Comparison of ENCODE assay signal across 8 cellular contexts in genomic region chr3:177589921-177590336, GRCh38.
DNase-seq lines count a peak whose midpoint lies in the region; ATAC-seq, FAIRE-seq and TF ChIP-seq lines count a peak whose summit lies in the region.

No MANE protein-coding gene starts in this region.

- peak; percentile 66 for DNase-seq in GM06990 (ENCODE audit: extremely low read depth, insufficient read length)
- peak; percentile 77 for DNase-seq in HTR-8/SVneo (ENCODE audit: insufficient read length, low spot score)
- no peak for DNase-seq in WTC11 (ENCODE audit: low spot score)
- peak; percentile 65 for DNase-seq in HepG2 (ENCODE audit: low spot score)
- no peak for DNase-seq in immature natural killer cell
- no peak for DNase-seq in activated gamma-delta T cell (lab: John Stamatoyannopoulos, UW)
- no peak for DNase-seq in effector memory CD4-positive, alpha-beta T cell

- H3K9me3 Mint-ChIP-seq in WTC11: peaks cover 17% of the 10 kb centered on the region
- no peaks in the 10 kb centered on the region for H3K9me3 Mint-ChIP-seq in immature natural killer cell

- 7% methylated on average over 4 of the region's 4 CpGs for WGBS in HepG2 (ENCODE audit: low lambda C conversion rate)

- POLR2A ChIA-PET in WTC11 (lab: Charles Lee) (interaction anchor here (0.7 kb wide), 1 partner anchor 53 kb away, joined by 4 read pairs; no protein-coding TSS in a partner anchor), HepG2 (lab: Yijun Ruan, JAX) (interaction anchor here (0.9 kb wide), 1 partner anchor 16 kb away, joined by 3 read pairs; no protein-coding TSS in a partner anchor)

- ATAC-seq in GM21717 (IDR thresholded peaks at IDR 0.05; ENCODE audit: unreplicated experiment): peak; percentile 72
- peak; percentile 75 for ATAC-seq in WTC11
- peak; percentile 82 for ATAC-seq in HepG2

- CTCF ChIA-PET in WTC11 (lab: Charles Lee): interaction anchor here (1.2 kb wide), 1 partner anchor 188 kb away, joined by 4 read pairs; no protein-coding TSS in a partner anchor
- CTCF ChIA-PET in HepG2 (lab: Yijun Ruan, JAX; ENCODE audit: low intra/inter-chr PET ratio, low total read pairs): no interaction called here

- TF ChIP-seq RAD21 in HepG2 (CRISPR knock-in tag; IDR thresholded peaks at IDR 0.05): no peak

- H2AFZ ChIP-seq in HepG2 (ENCODE audit: low read length): no peak overlapping the region

- H3K9me3 ChIP-seq in HepG2 (ENCODE audit: low read length): no peaks in the 10 kb centered on the region
- no peaks in the 10 kb centered on the region for H3K9me3 ChIP-seq in effector memory CD4-positive, alpha-beta T cell (ENCODE audit: control insufficient read depth, low read length)

- no peaks in the 10 kb centered on the region for H4K20me1 ChIP-seq in HepG2 (ENCODE audit: insufficient read depth, low read length)

- 0 out of 2 replicates have a peak overlapping the region, but pooled peaks have one; percentile 2 for H3K4me2 ChIP-seq in HepG2 (ENCODE audit: low read depth, low read length)

- no peak for FAIRE-seq in HTR-8/SVneo (lab: Jason Lieb, UNC)
- FAIRE-seq in HepG2 (lab: Jason Lieb, UNC): no peak

- peaks cover 36% of the 10 kb centered on the region for H3K4me1 Mint-ChIP-seq in WTC11
- peaks cover 27 to 44% of the 10 kb centered on the region in 2 donors for H3K4me1 Mint-ChIP-seq in immature natural killer cell

- peaks cover 37% of the 10 kb centered on the region for H3K4me1 ChIP-seq in HepG2 (ENCODE audit: insufficient read depth, low read length)
- H3K4me1 ChIP-seq in effector memory CD4-positive, alpha-beta T cell (ENCODE audit: control insufficient read depth, insufficient read depth, low read length, poor library complexity, severe bottlenecking): peaks cover 8% of the 10 kb centered on the region

- intact Hi-C loops in HepG2 (cut with micrococcal nuclease; ENCODE audit: unreplicated experiment): no loop called here

- BruUV-seq in HepG2 (replicated peaks; lab: Mats Ljungman, UMichigan): no TSS peak

- TF ChIP-seq CTCF in GM06990 (IDR thresholded peaks at IDR 0.05; ENCODE audit: insufficient read depth, low read length, poor library complexity, severe bottlenecking): no peak
- no peak for TF ChIP-seq CTCF in WTC11 (IDR thresholded peaks at IDR 0.05)
- TF ChIP-seq CTCF in HepG2 (CRISPR knock-in tag; IDR thresholded peaks at IDR 0.05): no peak

- H3K36me3 ChIP-seq in GM06990 (ENCODE audit: control insufficient read depth, insufficient read depth, low read length) (no peaks in the 10 kb centered on the region), HepG2 (replicated peaks in 1 of 2; ENCODE audit: control insufficient read depth in 1 of 2, insufficient read depth in 2 of 2, low read length in 2 of 2) (no peaks in the 10 kb centered on the region)
- H3K36me3 ChIP-seq in effector memory CD4-positive, alpha-beta T cell (ENCODE audit: control insufficient read depth, insufficient read depth, low read length): no peaks in the 10 kb centered on the region

- no peak overlapping the region for H3K9ac ChIP-seq in HepG2 (ENCODE audit: insufficient read depth, low read depth, low read length)

- no peaks in the 10 kb centered on the region for H3K79me2 ChIP-seq in HepG2 (ENCODE audit: insufficient read depth, low read length)

- in situ Hi-C loops in HepG2 (cut with HindIII; ENCODE audit: extremely low pct_ligation_motif_present, low pct_unique_long_range_greater_than_20kb): no loop called here

- H3K4me3 ChIP-seq in GM06990 (replicated peaks; ENCODE audit: low read depth, low read length) (no peak overlapping the region), HepG2 (replicated peaks in 1 of 3; ENCODE audit: insufficient read depth in 1 of 3, low read depth in 2 of 3, low read length in 3 of 3) (no peak overlapping the region)
- no peak overlapping the region for H3K4me3 ChIP-seq in effector memory CD4-positive, alpha-beta T cell (ENCODE audit: insufficient read depth, low read depth, low read length, poor library complexity, severe bottlenecking)

- TF ChIP-seq POLR2A in HepG2 (IDR thresholded peaks at IDR 0.05; ENCODE audit: insufficient read depth in 1 of 2, low read depth in 2 of 2, low read length in 2 of 2): no peak

- H3K27ac Mint-ChIP-seq in WTC11 (no peak overlapping the region), immature natural killer cell (no peak overlapping the region)

- H3K4me3 Mint-ChIP-seq in WTC11 (no peak overlapping the region), immature natural killer cell (no peak overlapping the region)

- H3K27ac ChIP-seq in HepG2 (ENCODE audit: extremely low read length, insufficient read depth, low read length): no peak overlapping the region
- H3K27ac ChIP-seq in effector memory CD4-positive, alpha-beta T cell (ENCODE audit: insufficient read depth, low read length, poor library complexity, severe bottlenecking): no peak overlapping the region

- H3K27me3 ChIP-seq in GM06990 (replicated peaks; ENCODE audit: control insufficient read depth, insufficient read depth, low read length) (no peaks in the 10 kb centered on the region), HepG2 (ENCODE audit: control insufficient read depth in 1 of 2, insufficient read depth in 2 of 2, low read length in 2 of 2) (no peaks in the 10 kb centered on the region)
- H3K27me3 ChIP-seq in effector memory CD4-positive, alpha-beta T cell (replicated peaks; ENCODE audit: control insufficient read depth, insufficient read depth, low read length, poor library complexity, severe bottlenecking): no peaks in the 10 kb centered on the region

- H3K27me3 Mint-ChIP-seq in WTC11 (ENCODE audit: low read depth) (no peaks in the 10 kb centered on the region; the same call in 1 of the 2 replicates), immature natural killer cell (ENCODE audit: low read depth in 3 of 3) (no peaks in the 10 kb centered on the region)

- peaks cover 13% of the 10 kb centered on the region for H3K36me3 Mint-ChIP-seq in WTC11
- peaks cover 0 to 3% (median 0%) of the 10 kb centered on the region in 3 donors for H3K36me3 Mint-ChIP-seq in immature natural killer cell

- peak in 1 of 2 experiments; percentile 10; a peak in 1 of 4 replicates for TF ChIP-seq EP300 in HepG2 (IDR thresholded peaks at IDR 0.05; ENCODE audit: low read depth in 2 of 2, low read length in 2 of 2)
- no peak for TF ChIP-seq EP300 in HepG2 (CRISPR knock-in tag; IDR thresholded peaks at IDR 0.05; ENCODE audit: borderline replicate concordance)

TF ChIP-seq in WTC11, 78 proteins besides CTCF, POLR2A, EP300 and RAD21:
- TF ChIP-seq RELA (CRISPR knock-in tag; IDR thresholded peaks at IDR 0.05; ENCODE audit: borderline replicate concordance) (no peak), ZNF671 (CRISPR knock-in tag; IDR thresholded peaks at IDR 0.05) (no peak), ETV6 (CRISPR knock-in tag; IDR thresholded peaks at IDR 0.05) (0 out of 2 replicates have a peak, but pooled peaks have one; percentile 22)

TF ChIP-seq in HepG2, 621 proteins besides CTCF, POLR2A, EP300 and RAD21 (continues in another document):
- TF ChIP-seq HNRNPLL (IDR thresholded peaks at IDR 0.05; ENCODE audit: low read depth, low read length, poor library complexity, severe bottlenecking): no peak
- TF ChIP-seq SP1 (IDR thresholded peaks at IDR 0.05): no peak
- no peak for TF ChIP-seq SP1 (CRISPR knock-in tag; IDR thresholded peaks at IDR 0.05)
- TF ChIP-seq KLF9 (CRISPR knock-in tag; IDR thresholded peaks at IDR 0.05; ENCODE audit: low read depth): no peak
- no peak for TF ChIP-seq SOX13 (IDR thresholded peaks at IDR 0.05)
- peak in 1 of 2 experiments; percentile 85; a peak in 2 of 4 replicates for TF ChIP-seq SOX13 (CRISPR knock-in tag; conservative IDR thresholded peaks at IDR 0.05 in 1 of 2, IDR thresholded peaks at IDR 0.05 in 1 of 2)
- TF ChIP-seq SIX4 (CRISPR knock-in tag; IDR thresholded peaks at IDR 0.05): peak; percentile 58; the same call in 1 of the 2 replicates
- 0 out of 2 replicates have a peak, but pooled peaks have one; percentile 14 for TF ChIP-seq MED1 (CRISPR knock-in tag; IDR thresholded peaks at IDR 0.05)
- no peak for TF ChIP-seq ZBTB34 (CRISPR knock-in tag; IDR thresholded peaks at IDR 0.05)
- TF ChIP-seq ZNF326 (CRISPR knock-in tag; IDR thresholded peaks at IDR 0.05; ENCODE audit: borderline replicate concordance): no peak
- no peak for TF ChIP-seq ZNF772 (CRISPR knock-in tag; IDR thresholded peaks at IDR 0.05)
- TF ChIP-seq FOSL2 (CRISPR knock-in tag; IDR thresholded peaks at IDR 0.05): peak; percentile 57
- TF ChIP-seq RARA (CRISPR knock-in tag; IDR thresholded peaks at IDR 0.05): peak; percentile 45; the same call in 1 of the 2 replicates
- TF ChIP-seq TCF7 (IDR thresholded peaks at IDR 0.05; ENCODE audit: low read depth): 0 out of 2 replicates have a peak, but pooled peaks have one; percentile 23
- TF ChIP-seq ZXDC (CRISPR knock-in tag; IDR thresholded peaks at IDR 0.05): no peak

Comparison
In these comparisons a context has a peak if more than half of its experiments do, and no peak if none do; other contexts are left out.
1. DNase-seq: peak in GM06990 (single experiment), HTR-8/SVneo (single experiment) and HepG2 (single experiment); none in WTC11 (single experiment), immature natural killer cell (0 of 3), activated gamma-delta T cell (single experiment) and effector memory CD4-positive, alpha-beta T cell (0 of 3).
2. Peak in every context shown above with its lines, with median percentiles within 50 percentile points of each other: ATAC-seq.